In the genomic region with DNA sequence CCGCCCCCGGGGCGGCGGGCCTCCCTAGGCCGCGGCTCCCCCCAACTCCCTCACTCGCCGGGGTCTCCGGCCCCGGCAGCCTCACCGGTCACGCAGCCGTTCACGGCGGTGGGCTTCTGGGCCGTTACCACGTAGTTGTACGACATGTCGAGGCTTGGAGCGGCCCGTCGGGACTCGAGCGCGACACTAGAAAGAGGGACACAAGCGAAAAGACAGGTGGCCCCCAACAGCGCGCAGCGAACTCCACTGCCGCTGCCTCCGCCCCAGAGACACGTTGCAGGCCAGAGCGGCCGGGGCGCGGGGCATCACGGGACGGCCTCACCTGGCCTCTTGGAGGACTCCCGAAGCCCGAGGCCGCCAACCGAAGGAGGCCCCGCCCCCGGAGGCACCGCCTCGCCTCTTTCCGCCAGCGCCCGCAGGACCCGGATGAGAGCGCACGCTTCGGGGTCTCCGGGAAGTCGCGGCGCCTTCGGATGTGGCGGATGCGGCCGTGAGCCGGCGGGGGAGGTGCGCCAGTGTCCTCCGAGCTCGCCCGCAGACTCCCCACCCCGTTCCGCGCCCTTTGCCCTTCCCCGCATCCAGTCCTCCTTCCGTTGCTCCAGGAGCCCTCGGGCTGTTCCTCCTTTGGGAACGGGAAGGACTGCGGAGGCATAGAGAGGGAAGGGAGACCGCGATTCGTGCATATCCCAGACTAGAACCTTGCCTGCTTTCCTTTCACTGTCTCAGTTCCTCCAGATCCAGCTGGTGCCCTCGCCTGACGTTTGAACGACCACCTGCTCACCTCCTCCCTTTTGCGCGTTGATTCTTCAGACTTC, we compare ENCODE assay signal across 1 cellular context.
TF ChIP-seq lines count a peak whose summit lies in the region.

A gene (minus strand): TSS at position 283 of the 815 bp plus-strand sequence. CDS start 137 bp downstream, at position 146.
A gene with protein sequence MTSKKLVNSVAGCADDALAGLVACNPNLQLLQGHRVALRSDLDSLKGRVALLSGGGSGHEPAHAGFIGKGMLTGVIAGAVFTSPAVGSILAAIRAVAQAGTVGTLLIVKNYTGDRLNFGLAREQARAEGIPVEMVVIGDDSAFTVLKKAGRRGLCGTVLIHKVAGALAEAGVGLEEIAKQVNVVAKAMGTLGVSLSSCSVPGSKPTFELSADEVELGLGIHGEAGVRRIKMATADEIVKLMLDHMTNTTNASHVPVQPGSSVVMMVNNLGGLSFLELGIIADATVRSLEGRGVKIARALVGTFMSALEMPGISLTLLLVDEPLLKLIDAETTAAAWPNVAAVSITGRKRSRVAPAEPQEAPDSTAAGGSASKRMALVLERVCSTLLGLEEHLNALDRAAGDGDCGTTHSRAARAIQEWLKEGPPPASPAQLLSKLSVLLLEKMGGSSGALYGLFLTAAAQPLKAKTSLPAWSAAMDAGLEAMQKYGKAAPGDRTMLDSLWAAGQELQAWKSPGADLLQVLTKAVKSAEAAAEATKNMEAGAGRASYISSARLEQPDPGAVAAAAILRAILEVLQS (plus strand): TSS at position 406 of the 815 bp plus-strand sequence. CDS start 1,501 bp downstream, outside the sequence.

TF ChIP-seq in GM23338, 12 proteins besides CTCF, POLR2A, EP300 and RAD21:
- TF ChIP-seq NANOG (IDR thresholded peaks at IDR 0.05; ENCODE audit: borderline replicate concordance) (no peak), EZH2phosphoT487 (IDR thresholded peaks at IDR 0.05; ENCODE audit: unreplicated experiment) (no peak), POLR2AphosphoS5 (IDR thresholded peaks at IDR 0.05; ENCODE audit: low read depth) (peak; percentile 91), ZNF331 (CRISPR knock-in tag; IDR thresholded peaks at IDR 0.05; ENCODE audit: low read depth) (no peak), STAT1 (IDR thresholded peaks at IDR 0.05; ENCODE audit: unreplicated experiment) (no peak), CREB1 (CRISPR knock-in tag; IDR thresholded peaks at IDR 0.05; ENCODE audit: low read depth) (peak; percentile 46; the same call in 1 of the 2 replicates), EZH2 (IDR thresholded peaks at IDR 0.05; ENCODE audit: low read depth, unreplicated experiment) (no peak)
- TF ChIP-seq, protein P1, sequence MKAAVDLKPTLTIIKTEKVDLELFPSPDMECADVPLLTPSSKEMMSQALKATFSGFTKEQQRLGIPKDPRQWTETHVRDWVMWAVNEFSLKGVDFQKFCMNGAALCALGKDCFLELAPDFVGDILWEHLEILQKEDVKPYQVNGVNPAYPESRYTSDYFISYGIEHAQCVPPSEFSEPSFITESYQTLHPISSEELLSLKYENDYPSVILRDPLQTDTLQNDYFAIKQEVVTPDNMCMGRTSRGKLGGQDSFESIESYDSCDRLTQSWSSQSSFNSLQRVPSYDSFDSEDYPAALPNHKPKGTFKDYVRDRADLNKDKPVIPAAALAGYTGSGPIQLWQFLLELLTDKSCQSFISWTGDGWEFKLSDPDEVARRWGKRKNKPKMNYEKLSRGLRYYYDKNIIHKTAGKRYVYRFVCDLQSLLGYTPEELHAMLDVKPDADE (IDR thresholded peaks at IDR 0.05), result peak; percentile 76
- TF ChIP-seq, protein P2, sequence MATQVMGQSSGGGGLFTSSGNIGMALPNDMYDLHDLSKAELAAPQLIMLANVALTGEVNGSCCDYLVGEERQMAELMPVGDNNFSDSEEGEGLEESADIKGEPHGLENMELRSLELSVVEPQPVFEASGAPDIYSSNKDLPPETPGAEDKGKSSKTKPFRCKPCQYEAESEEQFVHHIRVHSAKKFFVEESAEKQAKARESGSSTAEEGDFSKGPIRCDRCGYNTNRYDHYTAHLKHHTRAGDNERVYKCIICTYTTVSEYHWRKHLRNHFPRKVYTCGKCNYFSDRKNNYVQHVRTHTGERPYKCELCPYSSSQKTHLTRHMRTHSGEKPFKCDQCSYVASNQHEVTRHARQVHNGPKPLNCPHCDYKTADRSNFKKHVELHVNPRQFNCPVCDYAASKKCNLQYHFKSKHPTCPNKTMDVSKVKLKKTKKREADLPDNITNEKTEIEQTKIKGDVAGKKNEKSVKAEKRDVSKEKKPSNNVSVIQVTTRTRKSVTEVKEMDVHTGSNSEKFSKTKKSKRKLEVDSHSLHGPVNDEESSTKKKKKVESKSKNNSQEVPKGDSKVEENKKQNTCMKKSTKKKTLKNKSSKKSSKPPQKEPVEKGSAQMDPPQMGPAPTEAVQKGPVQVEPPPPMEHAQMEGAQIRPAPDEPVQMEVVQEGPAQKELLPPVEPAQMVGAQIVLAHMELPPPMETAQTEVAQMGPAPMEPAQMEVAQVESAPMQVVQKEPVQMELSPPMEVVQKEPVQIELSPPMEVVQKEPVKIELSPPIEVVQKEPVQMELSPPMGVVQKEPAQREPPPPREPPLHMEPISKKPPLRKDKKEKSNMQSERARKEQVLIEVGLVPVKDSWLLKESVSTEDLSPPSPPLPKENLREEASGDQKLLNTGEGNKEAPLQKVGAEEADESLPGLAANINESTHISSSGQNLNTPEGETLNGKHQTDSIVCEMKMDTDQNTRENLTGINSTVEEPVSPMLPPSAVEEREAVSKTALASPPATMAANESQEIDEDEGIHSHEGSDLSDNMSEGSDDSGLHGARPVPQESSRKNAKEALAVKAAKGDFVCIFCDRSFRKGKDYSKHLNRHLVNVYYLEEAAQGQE (IDR thresholded peaks at IDR 0.05; ENCODE audit: unreplicated experiment), result no peak
- TF ChIP-seq, protein P3, sequence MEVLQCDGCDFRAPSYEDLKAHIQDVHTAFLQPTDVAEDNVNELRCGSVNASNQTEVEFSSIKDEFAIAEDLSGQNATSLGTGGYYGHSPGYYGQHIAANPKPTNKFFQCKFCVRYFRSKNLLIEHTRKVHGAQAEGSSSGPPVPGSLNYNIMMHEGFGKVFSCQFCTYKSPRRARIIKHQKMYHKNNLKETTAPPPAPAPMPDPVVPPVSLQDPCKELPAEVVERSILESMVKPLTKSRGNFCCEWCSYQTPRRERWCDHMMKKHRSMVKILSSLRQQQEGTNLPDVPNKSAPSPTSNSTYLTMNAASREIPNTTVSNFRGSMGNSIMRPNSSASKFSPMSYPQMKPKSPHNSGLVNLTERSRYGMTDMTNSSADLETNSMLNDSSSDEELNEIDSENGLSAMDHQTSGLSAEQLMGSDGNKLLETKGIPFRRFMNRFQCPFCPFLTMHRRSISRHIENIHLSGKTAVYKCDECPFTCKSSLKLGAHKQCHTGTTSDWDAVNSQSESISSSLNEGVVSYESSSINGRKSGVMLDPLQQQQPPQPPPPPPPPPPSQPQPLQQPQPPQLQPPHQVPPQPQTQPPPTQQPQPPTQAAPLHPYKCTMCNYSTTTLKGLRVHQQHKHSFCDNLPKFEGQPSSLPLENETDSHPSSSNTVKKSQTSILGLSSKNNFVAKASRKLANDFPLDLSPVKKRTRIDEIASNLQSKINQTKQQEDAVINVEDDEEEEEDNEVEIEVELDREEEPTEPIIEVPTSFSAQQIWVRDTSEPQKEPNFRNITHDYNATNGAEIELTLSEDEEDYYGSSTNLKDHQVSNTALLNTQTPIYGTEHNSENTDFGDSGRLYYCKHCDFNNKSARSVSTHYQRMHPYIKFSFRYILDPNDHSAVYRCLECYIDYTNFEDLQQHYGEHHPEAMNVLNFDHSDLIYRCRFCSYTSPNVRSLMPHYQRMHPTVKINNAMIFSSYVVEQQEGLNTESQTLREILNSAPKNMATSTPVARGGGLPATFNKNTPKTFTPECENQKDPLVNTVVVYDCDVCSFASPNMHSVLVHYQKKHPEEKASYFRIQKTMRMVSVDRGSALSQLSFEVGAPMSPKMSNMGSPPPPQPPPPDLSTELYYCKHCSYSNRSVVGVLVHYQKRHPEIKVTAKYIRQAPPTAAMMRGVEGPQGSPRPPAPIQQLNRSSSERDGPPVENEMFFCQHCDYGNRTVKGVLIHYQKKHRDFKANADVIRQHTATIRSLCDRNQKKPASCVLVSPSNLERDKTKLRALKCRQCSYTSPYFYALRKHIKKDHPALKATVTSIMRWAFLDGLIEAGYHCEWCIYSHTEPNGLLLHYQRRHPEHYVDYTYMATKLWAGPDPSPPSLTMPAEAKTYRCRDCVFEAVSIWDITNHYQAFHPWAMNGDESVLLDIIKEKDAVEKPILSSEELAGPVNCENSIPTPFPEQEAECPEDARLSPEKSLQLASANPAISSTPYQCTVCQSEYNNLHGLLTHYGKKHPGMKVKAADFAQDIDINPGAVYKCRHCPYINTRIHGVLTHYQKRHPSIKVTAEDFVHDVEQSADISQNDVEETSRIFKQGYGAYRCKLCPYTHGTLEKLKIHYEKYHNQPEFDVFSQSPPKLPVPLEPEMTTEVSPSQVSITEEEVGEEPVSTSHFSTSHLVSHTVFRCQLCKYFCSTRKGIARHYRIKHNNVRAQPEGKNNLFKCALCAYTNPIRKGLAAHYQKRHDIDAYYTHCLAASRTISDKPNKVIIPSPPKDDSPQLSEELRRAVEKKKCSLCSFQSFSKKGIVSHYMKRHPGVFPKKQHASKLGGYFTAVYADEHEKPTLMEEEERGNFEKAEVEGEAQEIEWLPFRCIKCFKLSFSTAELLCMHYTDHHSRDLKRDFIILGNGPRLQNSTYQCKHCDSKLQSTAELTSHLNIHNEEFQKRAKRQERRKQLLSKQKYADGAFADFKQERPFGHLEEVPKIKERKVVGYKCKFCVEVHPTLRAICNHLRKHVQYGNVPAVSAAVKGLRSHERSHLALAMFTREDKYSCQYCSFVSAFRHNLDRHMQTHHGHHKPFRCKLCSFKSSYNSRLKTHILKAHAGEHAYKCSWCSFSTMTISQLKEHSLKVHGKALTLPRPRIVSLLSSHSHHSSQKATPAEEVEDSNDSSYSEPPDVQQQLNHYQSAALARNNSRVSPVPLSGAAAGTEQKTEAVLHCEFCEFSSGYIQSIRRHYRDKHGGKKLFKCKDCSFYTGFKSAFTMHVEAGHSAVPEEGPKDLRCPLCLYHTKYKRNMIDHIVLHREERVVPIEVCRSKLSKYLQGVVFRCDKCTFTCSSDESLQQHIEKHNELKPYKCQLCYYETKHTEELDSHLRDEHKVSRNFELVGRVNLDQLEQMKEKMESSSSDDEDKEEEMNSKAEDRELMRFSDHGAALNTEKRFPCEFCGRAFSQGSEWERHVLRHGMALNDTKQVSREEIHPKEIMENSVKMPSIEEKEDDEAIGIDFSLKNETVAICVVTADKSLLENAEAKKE (CRISPR knock-in tag; IDR thresholded peaks at IDR 0.05), result no peak
